Comparison of ENCODE assay signal across 8 cellular contexts in genomic region chr20:25195014-25195961, GRCh38. TPM values are rescaled to one million over a fixed set of nuclear protein-coding genes. Genes with fewer than 3 reads are reported as not detected.
DNase-seq lines count a peak whose midpoint lies in the region; ATAC-seq and TF ChIP-seq lines count a peak whose summit lies in the region.

Gene ENTPD6, plus strand, starts transcription at chr20:25195712. Its CDS starts 10,825 bp downstream, at chr20:25206537.

- H3K4me3 ChIP-seq in esophagus squamous epithelium: peak within 1 kb of the TSS; percentile 86 to 98 (median 93)

- WGBS in esophagus squamous epithelium, 2 donors: 17 to 20% methylated on average over 23 to 24 of the region's 75 CpGs

- no peaks in the 10 kb centered on the region for H3K36me3 Mint-ChIP-seq in activated T-cell treated with anti-CD3 and anti-CD28 coated beads, Interleukin-2, amount 50 U/mL, for 72 hours (ENCODE audit: insufficient read depth in 2 of 2)
- H3K36me3 Mint-ChIP-seq in naive B cell: no peaks in the 10 kb centered on the region
- H3K36me3 Mint-ChIP-seq in stimulated activated effector memory CD8-positive, alpha-beta T cell treated with anti-CD3 and anti-CD28 coated beads, Interleukin-12 subunit alpha, Interleukin-12 subunit beta, amount 100 ng/mL, for 72 hours: peaks cover 5% of the 10 kb centered on the region

- peak within 1 kb of the TSS; percentile 93 for H3K27ac Mint-ChIP-seq in activated T-cell treated with anti-CD3 and anti-CD28 coated beads, Interleukin-2, amount 50 U/mL, for 72 hours
- H3K27ac Mint-ChIP-seq in naive B cell: peak within 1 kb of the TSS; percentile 53 to 96 (median 96)
- H3K27ac Mint-ChIP-seq in stimulated activated effector memory CD8-positive, alpha-beta T cell treated with anti-CD3 and anti-CD28 coated beads, Interleukin-12 subunit alpha, Interleukin-12 subunit beta, amount 100 ng/mL, for 72 hours: peak within 1 kb of the TSS; percentile 92

- H3K4me1 ChIP-seq in esophagus squamous epithelium: peaks cover 13 to 48% (median 17%) of the 10 kb centered on the region in 3 donors

- intact Hi-C loops in esophagus squamous epithelium (cut with DNase I): no loop called here

- no peaks in the 10 kb centered on the region for H3K27me3 ChIP-seq in esophagus squamous epithelium

- ATAC-seq in GM21723 (IDR thresholded peaks at IDR 0.05; ENCODE audit: unreplicated experiment) (peak; percentile 82), naive B cell (ENCODE audit: low read depth in 2 of 2) (peak; percentile 75 to 80)
- ATAC-seq in activated T-cell treated with anti-CD3 and anti-CD28 coated beads, Interleukin-2, amount 50 U/mL, for 72 hours (replicated peaks in 1 of 2): peak; percentile 85 to 86
- ATAC-seq in stimulated activated effector memory CD8-positive, alpha-beta T cell treated with anti-CD3 and anti-CD28 coated beads, Interleukin-12 subunit alpha, Interleukin-12 subunit beta, amount 100 ng/mL, for 72 hours: peak; percentile 84

- TF ChIP-seq CTCF in esophagus squamous epithelium (IDR thresholded peaks at IDR 0.05): no peak

- H3K4me3 Mint-ChIP-seq in activated T-cell treated with anti-CD3 and anti-CD28 coated beads, Interleukin-2, amount 50 U/mL, for 72 hours: peak within 1 kb of the TSS; percentile 97
- peak within 1 kb of the TSS; percentile 74 to 95 (median 91) for H3K4me3 Mint-ChIP-seq in naive B cell
- peak within 1 kb of the TSS; percentile 93 for H3K4me3 Mint-ChIP-seq in stimulated activated effector memory CD8-positive, alpha-beta T cell treated with anti-CD3 and anti-CD28 coated beads, Interleukin-12 subunit alpha, Interleukin-12 subunit beta, amount 100 ng/mL, for 72 hours

- in situ Hi-C loops in KBM-7 (cut with MboI; ENCODE audit: low pct_unique_long_range_greater_than_20kb, low sequenced_read_pairs): loop anchor here (25.0 kb wide), 1 partner anchor 208 kb away; the partner anchor contains the start of gene APMAP

- no peaks in the 10 kb centered on the region for H3K9me3 ChIP-seq in esophagus squamous epithelium

- no peaks in the 10 kb centered on the region for H3K9me3 Mint-ChIP-seq in activated T-cell treated with anti-CD3 and anti-CD28 coated beads, Interleukin-2, amount 50 U/mL, for 72 hours
- no peaks in the 10 kb centered on the region for H3K9me3 Mint-ChIP-seq in naive B cell
- H3K9me3 Mint-ChIP-seq in stimulated activated effector memory CD8-positive, alpha-beta T cell treated with anti-CD3 and anti-CD28 coated beads, Interleukin-12 subunit alpha, Interleukin-12 subunit beta, amount 100 ng/mL, for 72 hours: no peaks in the 10 kb centered on the region

- TF ChIP-seq POLR2A in esophagus squamous epithelium (IDR thresholded peaks at IDR 0.05): peak in 2 of 4 donors; percentile 78 to 84

- H3K4me1 Mint-ChIP-seq in activated T-cell treated with anti-CD3 and anti-CD28 coated beads, Interleukin-2, amount 50 U/mL, for 72 hours (ENCODE audit: low read depth): peaks cover 48% of the 10 kb centered on the region
- H3K4me1 Mint-ChIP-seq in naive B cell: peaks cover 25 to 38% (median 33%) of the 10 kb centered on the region in 3 donors
- H3K4me1 Mint-ChIP-seq in stimulated activated effector memory CD8-positive, alpha-beta T cell treated with anti-CD3 and anti-CD28 coated beads, Interleukin-12 subunit alpha, Interleukin-12 subunit beta, amount 100 ng/mL, for 72 hours: peaks cover 39% of the 10 kb centered on the region

- DNase-seq in DMS79 (lab: John Stamatoyannopoulos, UW): peak; percentile 77
- peak; percentile 76 for DNase-seq in KBM-7
- peak; percentile 90 to 95 for DNase-seq in activated T-cell treated with anti-CD3 and anti-CD28 coated beads, Interleukin-2, amount 50 U/mL, for 72 hours
- DNase-seq in esophagus squamous epithelium (lab: John Stamatoyannopoulos, UW): peak; percentile 27
- peak; percentile 97 for DNase-seq in naive B cell
- DNase-seq in stimulated activated effector memory CD8-positive, alpha-beta T cell treated with anti-CD3 and anti-CD28 coated beads, Interleukin-12 subunit alpha, Interleukin-12 subunit beta, amount 100 ng/mL, for 72 hours (ENCODE audit: low spot score in 2 of 2): peak; percentile 94 to 98

- H3K36me3 ChIP-seq in esophagus squamous epithelium: no peaks in the 10 kb centered on the region

- peak within 1 kb of the TSS; percentile 85 to 92 (median 90) for H3K27ac ChIP-seq in esophagus squamous epithelium

- H3K27me3 Mint-ChIP-seq in activated T-cell treated with anti-CD3 and anti-CD28 coated beads, Interleukin-2, amount 50 U/mL, for 72 hours (ENCODE audit: low read depth): no peaks in the 10 kb centered on the region
- H3K27me3 Mint-ChIP-seq in naive B cell: peaks cover 0 to 12% (median 5%) of the 10 kb centered on the region in 3 donors

TF ChIP-seq in PFSK-1, 5 proteins besides CTCF, POLR2A, EP300 and RAD21:
- TF ChIP-seq SIN3A (IDR thresholded peaks at IDR 0.05; ENCODE audit: borderline replicate concordance, insufficient read depth, low read length): peak; percentile 13; the same call in 1 of the 2 replicates
- TF ChIP-seq POLR2AphosphoS5 (IDR thresholded peaks at IDR 0.05; ENCODE audit: low read depth, low read length): peak; percentile 47; the same call in 1 of the 2 replicates
- TF ChIP-seq, protein P1, sequence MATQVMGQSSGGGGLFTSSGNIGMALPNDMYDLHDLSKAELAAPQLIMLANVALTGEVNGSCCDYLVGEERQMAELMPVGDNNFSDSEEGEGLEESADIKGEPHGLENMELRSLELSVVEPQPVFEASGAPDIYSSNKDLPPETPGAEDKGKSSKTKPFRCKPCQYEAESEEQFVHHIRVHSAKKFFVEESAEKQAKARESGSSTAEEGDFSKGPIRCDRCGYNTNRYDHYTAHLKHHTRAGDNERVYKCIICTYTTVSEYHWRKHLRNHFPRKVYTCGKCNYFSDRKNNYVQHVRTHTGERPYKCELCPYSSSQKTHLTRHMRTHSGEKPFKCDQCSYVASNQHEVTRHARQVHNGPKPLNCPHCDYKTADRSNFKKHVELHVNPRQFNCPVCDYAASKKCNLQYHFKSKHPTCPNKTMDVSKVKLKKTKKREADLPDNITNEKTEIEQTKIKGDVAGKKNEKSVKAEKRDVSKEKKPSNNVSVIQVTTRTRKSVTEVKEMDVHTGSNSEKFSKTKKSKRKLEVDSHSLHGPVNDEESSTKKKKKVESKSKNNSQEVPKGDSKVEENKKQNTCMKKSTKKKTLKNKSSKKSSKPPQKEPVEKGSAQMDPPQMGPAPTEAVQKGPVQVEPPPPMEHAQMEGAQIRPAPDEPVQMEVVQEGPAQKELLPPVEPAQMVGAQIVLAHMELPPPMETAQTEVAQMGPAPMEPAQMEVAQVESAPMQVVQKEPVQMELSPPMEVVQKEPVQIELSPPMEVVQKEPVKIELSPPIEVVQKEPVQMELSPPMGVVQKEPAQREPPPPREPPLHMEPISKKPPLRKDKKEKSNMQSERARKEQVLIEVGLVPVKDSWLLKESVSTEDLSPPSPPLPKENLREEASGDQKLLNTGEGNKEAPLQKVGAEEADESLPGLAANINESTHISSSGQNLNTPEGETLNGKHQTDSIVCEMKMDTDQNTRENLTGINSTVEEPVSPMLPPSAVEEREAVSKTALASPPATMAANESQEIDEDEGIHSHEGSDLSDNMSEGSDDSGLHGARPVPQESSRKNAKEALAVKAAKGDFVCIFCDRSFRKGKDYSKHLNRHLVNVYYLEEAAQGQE (IDR thresholded peaks at IDR 0.05; ENCODE audit: insufficient read depth in 1 of 2, low read depth in 2 of 2, low read length in 2 of 2): no peak
TF ChIP-seq in PFSK-1: peak in this region for 2.

RNA-seq across cellular contexts. Expression of gene ENTPD6, which starts in this region (rescaled TPM):
- polyA plus RNA-seq in PFSK-1 (2012; ENCODE audit: insufficient read length, low read depth): 87.5 TPM
- 10 to 100 TPM; 55.3 to 58.7 TPM for total RNA-seq in activated T-cell treated with anti-CD3 and anti-CD28 coated beads, Interleukin-2, amount 50 U/mL, for 72 hours
- total RNA-seq in esophagus squamous epithelium: 10 to 100 TPM; 26.5 to 48.4 (median 40.2) TPM
- 10 to 100 TPM; 21.1 to 32.5 (median 24.4) TPM for polyA plus RNA-seq in naive B cell (ENCODE audit: low read depth in 6 of 6)

Comparison
In these comparisons a context has a peak if more than half of its experiments do, and no peak if none do; other contexts are left out.
1. Peak in every context shown above with its lines: DNase-seq, ATAC-seq, H3K4me3 ChIP-seq and H3K27ac ChIP-seq.
2. DNase-seq: peak in every context shown above with its lines; median percentile 97 in naive B cell; 96 in stimulated activated effector memory CD8-positive, alpha-beta T cell treated with anti-CD3 and anti-CD28 coated beads, Interleukin-12 subunit alpha, Interleukin-12 subunit beta, amount 100 ng/mL, for 72 hours; 92 in activated T-cell treated with anti-CD3 and anti-CD28 coated beads, Interleukin-2, amount 50 U/mL, for 72 hours; 77 in DMS79; 76 in KBM-7; 27 in esophagus squamous epithelium.